22 cellular contexts compared by ENCODE assay signal in genomic region chr4:45241976-45242375, GRCh38.
"Had no signal": no experiment of that assay in that cellular context is flagged by ENCODE, and none has a peak within 500 bp of the region (broad histone marks: within the 10 kb centered on the region; RNA-seq: fewer than 3 reads in every experiment).

No MANE protein-coding gene starts in this region.

- H3K4me3 ChIP-seq: cardiac muscle cell, colonic mucosa, gastroesophageal sphincter, heart left ventricle, spleen, thoracic aorta, upper lobe of right lung had no signal

- H3K36me3 ChIP-seq: cardiac muscle cell, colonic mucosa, gastroesophageal sphincter, heart left ventricle, spleen, thoracic aorta, upper lobe of right lung had no signal

- DNase-seq: activated CD4-positive, alpha-beta memory T cell treated with anti-CD3 and anti-CD28 coated beads, Interleukin-2, amount 10 ng/mL, durations not matched to agents 7 days and 5 days; activated CD4-positive, alpha-beta T cell treated with anti-CD3 and anti-CD28 coated beads for 48 hours; activated CD4-positive, CD25-positive, alpha-beta regulatory T cell; activated CD8-positive, alpha-beta memory T cell treated with anti-CD3 and anti-CD28 coated beads, Interleukin-2, amount 10 ng/mL, durations not matched to agents 7 days and 5 days; activated naive CD4-positive, alpha-beta T cell treated with Interleukin-2 at 50 U/mL for 16 hours; activated T-cell treated with anti-CD3 and anti-CD28 coated beads, Interleukin-2, amount 50 U/mL, for 1 hour; aorta; colonic mucosa; endodermal cell; heart left ventricle; kidney glomerular epithelial cell; left ventricle myocardium superior; naive B cell; spleen; stimulated activated naive B cell treated with anti-CD40 and anti-IgM and Interleukin-4, amounts not matched to agents 10 μg/mL and 1 μg/mL and 100 μg/mL, for 72 hours; T1000; upper lobe of right lung had no signal

- H3K9me3 ChIP-seq: colonic mucosa, gastroesophageal sphincter, thoracic aorta, upper lobe of right lung had no signal

- ATAC-seq: activated CD8-positive, alpha-beta memory T cell treated with anti-CD3 and anti-CD28 coated beads, Interleukin-2, amount 10 ng/mL, durations not matched to agents 7 days and 5 days; activated T-helper 17 cell treated with anti-CD3 and anti-CD28 coated beads, Interleukin-2, amount 50 U/mL, for 72 hours; gastroesophageal sphincter; heart left ventricle; left ventricle myocardium superior; sciatic nerve; stimulated activated naive B cell treated with anti-CD40 and anti-IgM and Interleukin-4, amounts not matched to agents 10 μg/mL and 1 μg/mL and 100 μg/mL, for 72 hours; upper lobe of right lung had no signal

- H3K27me3 ChIP-seq: cardiac muscle cell, colonic mucosa, gastroesophageal sphincter, heart left ventricle, spleen, upper lobe of right lung had no signal

- H3K4me1 ChIP-seq: colonic mucosa, gastroesophageal sphincter, spleen, upper lobe of right lung had no signal

- H3K27ac ChIP-seq: cardiac muscle cell, colonic mucosa, gastroesophageal sphincter, heart left ventricle, spleen, thoracic aorta, upper lobe of right lung had no signal
